ENCODE assay signal across 9 cellular contexts in the genomic region with DNA sequence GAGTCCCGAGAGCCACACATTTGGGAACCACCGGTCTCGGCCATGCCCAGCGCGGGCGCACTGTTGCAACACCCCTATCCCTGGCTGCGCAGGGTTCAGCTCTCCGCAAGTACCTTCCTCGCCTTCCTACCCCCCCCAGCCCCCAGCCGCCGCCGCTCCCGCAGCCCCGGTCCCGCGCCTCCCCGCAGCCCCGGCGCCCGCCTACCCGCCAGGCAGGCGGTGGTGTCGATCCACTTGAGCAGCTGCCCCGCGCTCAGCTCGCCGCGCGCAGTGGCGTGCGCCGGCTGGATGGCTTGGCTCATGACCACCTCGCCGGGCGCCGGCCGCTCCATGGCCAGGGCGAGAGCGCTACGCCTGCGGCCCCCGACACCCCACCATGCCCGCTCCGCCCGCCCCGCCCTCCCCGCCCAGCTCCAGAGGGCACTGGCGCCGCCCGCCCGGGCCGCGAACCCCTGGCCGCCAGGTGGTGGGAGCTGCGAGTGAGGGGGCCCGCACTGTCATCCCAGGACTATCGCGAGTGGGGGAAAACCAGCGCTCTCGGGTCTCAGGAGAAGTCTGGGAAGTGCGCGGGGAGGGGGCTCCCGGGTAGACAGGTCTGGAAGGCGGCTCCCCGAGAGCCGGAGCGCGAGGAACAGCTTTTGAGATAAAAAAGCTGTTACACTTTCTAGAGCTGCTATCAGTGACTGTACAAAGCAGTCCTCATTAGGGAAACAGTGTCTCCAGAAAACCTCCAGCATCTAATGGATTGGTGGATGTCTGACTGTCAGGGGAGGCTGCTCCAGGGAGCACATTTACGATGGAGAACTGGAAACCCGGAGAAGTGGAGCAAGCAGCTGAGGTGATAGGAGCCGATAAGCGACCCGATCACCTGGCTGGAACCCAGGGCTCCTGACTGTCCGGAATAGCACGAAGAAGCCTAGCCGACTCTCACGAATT. TPM values are rescaled to one million over a fixed set of nuclear protein-coding genes. Genes with fewer than 3 reads are reported as not detected.
A peak's percentile ranks its signal among the peaks of the same experiment; 100 is the strongest.
DNase-seq lines count a peak whose midpoint lies in the region; ATAC-seq and TF ChIP-seq lines count a peak whose summit lies in the region.
"Had no signal": no experiment of that assay in that cellular context is flagged by ENCODE, and none has a peak within 500 bp of the region (broad histone marks: within the 10 kb centered on the region; RNA-seq: fewer than 3 reads in every experiment).

ACOT12 (minus strand) TSS at position 352 of the 936 bp plus-strand sequence; CDS start at position 332, 20 bp downstream.

- H3K9ac ChIP-seq in muscle layer of colon (ENCODE audit: low read length) = no peak within 1 kb of the TSS

- DNase-seq in HFF-Myc (ENCODE audit: extremely low read depth, low read depth) = no peak
- DNase-seq in dorsolateral prefrontal cortex = peak in 1 of 10 donors; percentile 42
- DNase-seq in RPMI8226 = no peak
- no peak for DNase-seq in NCI-H2171 (lab: John Stamatoyannopoulos, UW)

- peaks cover 4% of the 10 kb centered on the region for H3K4me1 ChIP-seq in muscle layer of colon (ENCODE audit: insufficient read depth, low read length)

- H3K27ac ChIP-seq in 22Rv1 (no peak within 1 kb of the TSS), dorsolateral prefrontal cortex (peak within 1 kb of the TSS in 2 of 59 donors; percentile 23 to 44), muscle layer of colon (ENCODE audit: low read depth, low read length) (no peak within 1 kb of the TSS)

- intact Hi-C loops in dorsolateral prefrontal cortex (cut with DNase I) = no loop called here

- H3K27me3 ChIP-seq in dorsolateral prefrontal cortex (peaks cover 0 to 59% (median 13%) of the 10 kb centered on the region in 45 donors), muscle layer of colon (ENCODE audit: control insufficient read depth in 1 of 2, insufficient read depth in 2 of 2, low read length in 2 of 2) (peaks cover 18 to 29% of the 10 kb centered on the region in 2 donors)

- no peaks in the 10 kb centered on the region for H3K9me3 ChIP-seq in muscle layer of colon (ENCODE audit: low read length)

- H3K36me3 ChIP-seq in muscle layer of colon (ENCODE audit: insufficient read depth, low read length) = no peaks in the 10 kb centered on the region

- peak; percentile 27; the same call in 1 of the 2 replicates for TF ChIP-seq CTCF in 22Rv1 (IDR thresholded peaks at IDR 0.05)
- TF ChIP-seq CTCF in HFF-Myc (IDR thresholded peaks at IDR 0.05; ENCODE audit: low read depth, low read length, missing control alignments) = no peak
- TF ChIP-seq CTCF in dorsolateral prefrontal cortex (IDR thresholded peaks at IDR 0.05 in 54 of 56, conservative IDR thresholded peaks at IDR 0.05 in 2 of 56; ENCODE audit: low read depth in 1 of 56, partially characterized antibody in 56 of 56) = peak in 1 of 56 donors; percentile 11

- ATAC-seq in GM21381 (IDR thresholded peaks at IDR 0.05; ENCODE audit: unreplicated experiment) (no peak), GM18870 (IDR thresholded peaks at IDR 0.05; ENCODE audit: unreplicated experiment) (no peak)

- H3K4me3 ChIP-seq in HFF-Myc (replicated peaks; ENCODE audit: low read depth, low read length) (peak within 1 kb of the TSS; percentile 29), dorsolateral prefrontal cortex (peak within 1 kb of the TSS; percentile 26 to 73 (median 55)), muscle layer of colon (ENCODE audit: low read depth in 1 of 2, low read length in 2 of 2) (peak within 1 kb of the TSS; percentile 32 to 50)

RNA-seq across cellular contexts. Expression of gene ACOT12, which starts in this region (rescaled TPM):
- 1 to 10 TPM in 18 of 120 experiments, under 1 TPM in 39, not detected in 63; 0.22 to 2.7 (median 0.76) TPM for total RNA-seq in dorsolateral prefrontal cortex
- total RNA-seq: activated CD8-positive, alpha-beta memory T cell treated with anti-CD3 and anti-CD28 coated beads for 36 hours had no signal
